Comparison of ENCODE assay signal across 8 cellular contexts in genomic region chr4:129093173-129093974, GRCh38. TPM values are rescaled to one million over a fixed set of nuclear protein-coding genes. Genes with fewer than 3 reads are reported as not detected.
DNase-seq lines count a peak whose midpoint lies in the region; ATAC-seq and TF ChIP-seq lines count a peak whose summit lies in the region.

TSS of gene SCLT1 (minus strand) at chr4:129093539. CDS start at chr4:129093103, 436 bp downstream.

- H3K27ac Mint-ChIP-seq in activated naive CD4-positive, alpha-beta T cell treated with anti-CD3 and anti-CD28 coated beads, Interleukin-2, amount 50 U/mL, for 72 hours: no peak within 1 kb of the TSS

- no peaks in the 10 kb centered on the region for H3K36me3 Mint-ChIP-seq in activated naive CD4-positive, alpha-beta T cell treated with anti-CD3 and anti-CD28 coated beads, Interleukin-2, amount 50 U/mL, for 72 hours

- H3K9me3 Mint-ChIP-seq in activated naive CD4-positive, alpha-beta T cell treated with anti-CD3 and anti-CD28 coated beads, Interleukin-2, amount 50 U/mL, for 72 hours: no peaks in the 10 kb centered on the region

- ATAC-seq in HG02610 (IDR thresholded peaks at IDR 0.05; ENCODE audit: unreplicated experiment) (peak; percentile 93), omental fat pad (ENCODE audit: low FRiP score) (peak; percentile 98), thoracic aorta (ENCODE audit: insufficient number of reproducible peaks, low FRiP score, low read depth) (peak; percentile 99)
- ATAC-seq in activated naive CD4-positive, alpha-beta T cell treated with anti-CD3 and anti-CD28 coated beads, Interleukin-2, amount 50 U/mL, for 72 hours: peak; percentile 95 to 96

- H3K4me3 ChIP-seq in GM08714 (ENCODE audit: low read length) (peak within 1 kb of the TSS; percentile 80), thoracic aorta (peak within 1 kb of the TSS; percentile 79)

- H3K4me1 ChIP-seq in thoracic aorta (ENCODE audit: control insufficient read depth in 1 of 2, low read depth in 2 of 2): peaks cover 6 to 32% of the 10 kb centered on the region in 2 donors

- TF ChIP-seq CTCF in omental fat pad (IDR thresholded peaks at IDR 0.05) (no peak), thoracic aorta (IDR thresholded peaks at IDR 0.05) (no peak)

- H3K27ac ChIP-seq in thoracic aorta: peak within 1 kb of the TSS; percentile 88 to 95

- no peaks in the 10 kb centered on the region for H3K36me3 ChIP-seq in thoracic aorta

- H3K9me3 ChIP-seq in thoracic aorta: no peaks in the 10 kb centered on the region

- H3K27me3 ChIP-seq in thoracic aorta (replicated peaks; ENCODE audit: insufficient read depth): no peaks in the 10 kb centered on the region

- DNase-seq in NCI-H1092 treated with DMSO at 0.1 percent for 48 hours (lab: John Stamatoyannopoulos, UW): peak; percentile 96
- DNase-seq in SKM-1 (lab: John Stamatoyannopoulos, UW; ENCODE audit: unreplicated experiment): peak; percentile 93
- peak; percentile 93 to 96 for DNase-seq in activated naive CD4-positive, alpha-beta T cell treated with anti-CD3 and anti-CD28 coated beads, Interleukin-2, amount 50 U/mL, for 72 hours (ENCODE audit: low spot score in 2 of 2)
- peak; percentile 98 for DNase-seq in glomerular visceral epithelial cell (ENCODE audit: extremely low spot score)
- peak; percentile 96 for DNase-seq in omental fat pad (ENCODE audit: low spot score)
- peak; percentile 97 for DNase-seq in thoracic aorta (ENCODE audit: low spot score)

RNA-seq across cellular contexts. Expression of gene SCLT1, which starts in this region (rescaled TPM):
- total RNA-seq in activated naive CD4-positive, alpha-beta T cell treated with anti-CD3 and anti-CD28 coated beads, Interleukin-2, amount 50 U/mL, for 72 hours: 10 to 100 TPM; 19.8 to 27.1 TPM
- total RNA-seq in omental fat pad (10 to 100 TPM in 3 of 4 donors, 1 to 10 TPM in 1; 7.9 to 27.5 (median 16.8) TPM), thoracic aorta (10 to 100 TPM in 1 of 2 donors, 1 to 10 TPM in 1; 9.5 to 14.0 TPM)

Comparison
In these comparisons a context has a peak if more than half of its experiments do, and no peak if none do; other contexts are left out.
1. Peak in every context shown above with its lines: DNase-seq, ATAC-seq, H3K4me3 ChIP-seq and H3K27ac ChIP-seq.